Comparison of ENCODE assay signal across 11 cellular contexts in the genomic region with DNA sequence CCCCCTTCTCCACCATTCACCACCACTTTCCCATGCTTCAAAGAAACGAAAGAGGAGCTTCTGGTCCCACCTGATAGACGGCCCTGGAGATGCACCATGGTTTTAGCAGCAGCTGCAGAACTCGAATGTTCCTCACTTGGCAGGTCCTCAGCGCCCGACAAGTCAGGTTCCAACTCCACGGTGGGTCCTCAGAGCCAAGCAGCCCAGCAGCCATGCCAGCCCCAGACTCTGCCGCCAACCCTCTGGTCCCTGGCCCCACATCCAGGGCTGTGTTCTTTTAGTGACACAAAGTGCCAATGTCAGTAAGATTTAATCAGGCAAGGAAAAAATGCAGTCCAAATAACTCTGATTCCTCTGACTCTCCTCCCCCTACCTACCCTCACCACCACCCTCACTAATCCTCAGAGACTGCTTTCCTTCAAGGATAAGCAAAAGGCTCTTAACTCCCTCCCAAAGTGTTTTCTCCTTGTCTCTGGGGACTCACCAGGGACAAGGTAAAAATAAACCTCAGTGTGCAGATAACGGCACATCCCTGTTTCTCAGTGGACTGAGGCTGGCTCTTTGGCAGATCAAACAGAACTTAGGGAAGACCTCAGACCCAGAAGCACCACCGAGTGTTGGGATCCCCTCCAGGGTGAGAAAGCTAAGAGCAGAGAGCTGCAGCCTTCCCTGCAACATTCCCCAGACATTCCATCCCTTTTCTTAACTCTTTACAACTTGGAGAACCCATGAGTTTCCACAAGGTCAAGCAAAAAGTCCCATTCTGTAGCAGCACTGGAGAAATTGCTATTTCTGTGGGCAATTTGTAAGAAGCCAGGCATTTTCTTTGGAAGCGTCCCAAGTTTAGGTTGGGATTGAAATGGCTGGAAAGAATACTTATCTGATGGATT.
DNase-seq lines count a peak whose midpoint lies in the region; ATAC-seq and TF ChIP-seq lines count a peak whose summit lies in the region.
"Had no signal": no experiment of that assay in that cellular context is flagged by ENCODE, and none has a peak within 500 bp of the region (broad histone marks: within the 10 kb centered on the region; RNA-seq: fewer than 3 reads in every experiment).

No MANE protein-coding gene starts in this region.

- no peak for TF ChIP-seq CTCF in GM23338 (conservative IDR thresholded peaks at IDR 0.05; ENCODE audit: low read depth in 2 of 2)
- TF ChIP-seq CTCF in WERI-Rb-1 (IDR thresholded peaks at IDR 0.05; ENCODE audit: low read depth, low read length) = no peak
- no peak for TF ChIP-seq CTCF in foreskin fibroblast (IDR thresholded peaks at IDR 0.05; ENCODE audit: low read depth, low read length)
- TF ChIP-seq CTCF in psoas muscle (IDR thresholded peaks at IDR 0.05) = no peak

- peaks cover 32% of the 10 kb centered on the region for H3K4me1 ChIP-seq in GM23338 (ENCODE audit: insufficient read depth)
- H3K4me1 ChIP-seq in psoas muscle = no peaks in the 10 kb centered on the region

- H3K36me3 ChIP-seq in GM23338 (ENCODE audit: insufficient read depth) (no peaks in the 10 kb centered on the region), WERI-Rb-1 (no peaks in the 10 kb centered on the region), psoas muscle (ENCODE audit: insufficient read depth in 1 of 2, low read depth in 1 of 2) (no peaks in the 10 kb centered on the region)

- no peaks in the 10 kb centered on the region for H3K79me2 ChIP-seq in GM23338 (replicated peaks; ENCODE audit: insufficient read depth)

- H3K27me3 Mint-ChIP-seq in GM23338 (ENCODE audit: insufficient read depth, low read depth, poor library complexity) = peaks cover 5% of the 10 kb centered on the region

- intact Hi-C loops in psoas muscle (cut with DNase I) = no loop called here

- peaks cover 36% of the 10 kb centered on the region for H3K4me1 Mint-ChIP-seq in GM23338

- no peaks in the 10 kb centered on the region for H3K36me3 Mint-ChIP-seq in GM23338 (ENCODE audit: low read depth)

- H3K27me3 ChIP-seq in GM23338 (ENCODE audit: insufficient read depth) (no peaks in the 10 kb centered on the region), WERI-Rb-1 (ENCODE audit: insufficient read depth, low read depth, severe bottlenecking) (no peaks in the 10 kb centered on the region), psoas muscle (ENCODE audit: insufficient read depth in 3 of 3, low read length in 2 of 3) (peaks cover 0 to 7% (median 0%) of the 10 kb centered on the region in 3 donors)

- H3K9me3 ChIP-seq in WERI-Rb-1 (ENCODE audit: severe bottlenecking) (no peaks in the 10 kb centered on the region), psoas muscle (no peaks in the 10 kb centered on the region)

- no peaks in the 10 kb centered on the region for H3F3A ChIP-seq in GM23338 (replicated peaks; ENCODE audit: low read depth)

- no peak overlapping the region; the same call in 1 of the 2 replicates for H3K4me2 ChIP-seq in GM23338

- no peaks in the 10 kb centered on the region for H3K9me3 Mint-ChIP-seq in GM23338

- H4K20me1 ChIP-seq in GM23338 (replicated peaks; ENCODE audit: insufficient read depth) = no peaks in the 10 kb centered on the region

- no peak overlapping the region for H3K4me3 ChIP-seq in GM23338
- H3K4me3 ChIP-seq in WERI-Rb-1 (ENCODE audit: low read depth, low read length) = no peak overlapping the region
- no peak overlapping the region for H3K4me3 ChIP-seq in foreskin fibroblast (ENCODE audit: low read depth in 1 of 2, low read length in 2 of 2)
- H3K4me3 ChIP-seq in psoas muscle = peak overlapping the region; percentile 30
- H3K4me3 ChIP-seq: lung had no signal

- no peaks in the 10 kb centered on the region; the same call in 1 of the 2 replicates for H3K9me2 ChIP-seq in GM23338 (ENCODE audit: insufficient read depth)

- 0 out of 2 replicates have a peak overlapping the region, but pooled peaks have one; percentile 24 for H3K27ac Mint-ChIP-seq in GM23338

- ATAC-seq in GM23338 (peak; percentile 71), psoas muscle (no peak), GM18519 (IDR thresholded peaks at IDR 0.05; ENCODE audit: low FRiP score, unreplicated experiment) (no peak)

- H3K4me3 Mint-ChIP-seq in GM23338 = no peak overlapping the region

- WGBS in psoas muscle, 3 donors = 26 to 32% (median 30%) methylated on average over 10 of the region's 10 CpGs

- H3K27ac ChIP-seq in GM23338 (ENCODE audit: low read depth) = peak overlapping the region; percentile 9
- no peak overlapping the region for H3K27ac ChIP-seq in WERI-Rb-1
- no peak overlapping the region for H3K27ac ChIP-seq in psoas muscle

- H2AFZ ChIP-seq in GM23338 = peak overlapping the region; percentile 23

- DNase-seq in GM23338 (ENCODE audit: low spot score) = peak; percentile 56
- peak; percentile 11 for DNase-seq in WERI-Rb-1
- peak; percentile 54 to 72 for DNase-seq in foreskin fibroblast
- DNase-seq in psoas muscle = no peak
- DNase-seq in HK-2 (ENCODE audit: unreplicated experiment) = no peak
- DNase-seq in HUDEP-2 (lab: John Stamatoyannopoulos, UW; ENCODE audit: unreplicated experiment in 76 of 76) = no peak
- DNase-seq: GOT3; NCI-H187 treated with DMSO at 0.1 percent for 48 hours; stimulated activated CD4-positive, alpha-beta T cell treated with anti-CD3 and anti-CD28 coated beads, Interleukin-4, amount 100 ng/mL, for 1 hour had no signal

TF ChIP-seq in GM23338, 12 proteins besides CTCF, POLR2A, EP300 and RAD21 (continues in another document):
- TF ChIP-seq, protein P1, sequence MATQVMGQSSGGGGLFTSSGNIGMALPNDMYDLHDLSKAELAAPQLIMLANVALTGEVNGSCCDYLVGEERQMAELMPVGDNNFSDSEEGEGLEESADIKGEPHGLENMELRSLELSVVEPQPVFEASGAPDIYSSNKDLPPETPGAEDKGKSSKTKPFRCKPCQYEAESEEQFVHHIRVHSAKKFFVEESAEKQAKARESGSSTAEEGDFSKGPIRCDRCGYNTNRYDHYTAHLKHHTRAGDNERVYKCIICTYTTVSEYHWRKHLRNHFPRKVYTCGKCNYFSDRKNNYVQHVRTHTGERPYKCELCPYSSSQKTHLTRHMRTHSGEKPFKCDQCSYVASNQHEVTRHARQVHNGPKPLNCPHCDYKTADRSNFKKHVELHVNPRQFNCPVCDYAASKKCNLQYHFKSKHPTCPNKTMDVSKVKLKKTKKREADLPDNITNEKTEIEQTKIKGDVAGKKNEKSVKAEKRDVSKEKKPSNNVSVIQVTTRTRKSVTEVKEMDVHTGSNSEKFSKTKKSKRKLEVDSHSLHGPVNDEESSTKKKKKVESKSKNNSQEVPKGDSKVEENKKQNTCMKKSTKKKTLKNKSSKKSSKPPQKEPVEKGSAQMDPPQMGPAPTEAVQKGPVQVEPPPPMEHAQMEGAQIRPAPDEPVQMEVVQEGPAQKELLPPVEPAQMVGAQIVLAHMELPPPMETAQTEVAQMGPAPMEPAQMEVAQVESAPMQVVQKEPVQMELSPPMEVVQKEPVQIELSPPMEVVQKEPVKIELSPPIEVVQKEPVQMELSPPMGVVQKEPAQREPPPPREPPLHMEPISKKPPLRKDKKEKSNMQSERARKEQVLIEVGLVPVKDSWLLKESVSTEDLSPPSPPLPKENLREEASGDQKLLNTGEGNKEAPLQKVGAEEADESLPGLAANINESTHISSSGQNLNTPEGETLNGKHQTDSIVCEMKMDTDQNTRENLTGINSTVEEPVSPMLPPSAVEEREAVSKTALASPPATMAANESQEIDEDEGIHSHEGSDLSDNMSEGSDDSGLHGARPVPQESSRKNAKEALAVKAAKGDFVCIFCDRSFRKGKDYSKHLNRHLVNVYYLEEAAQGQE (IDR thresholded peaks at IDR 0.05; ENCODE audit: unreplicated experiment) = no peak
- TF ChIP-seq EZH2phosphoT487 (IDR thresholded peaks at IDR 0.05; ENCODE audit: unreplicated experiment) (no peak), JUNB (IDR thresholded peaks at IDR 0.05; ENCODE audit: unreplicated experiment) (no peak), ETS1 (IDR thresholded peaks at IDR 0.05) (no peak), EZH2 (IDR thresholded peaks at IDR 0.05; ENCODE audit: low read depth, unreplicated experiment) (no peak), STAT1 (IDR thresholded peaks at IDR 0.05; ENCODE audit: unreplicated experiment) (no peak), POLR2AphosphoS5 (IDR thresholded peaks at IDR 0.05; ENCODE audit: low read depth) (no peak), CREB1 (CRISPR knock-in tag; IDR thresholded peaks at IDR 0.05; ENCODE audit: low read depth) (no peak), ZNF331 (CRISPR knock-in tag; IDR thresholded peaks at IDR 0.05; ENCODE audit: low read depth) (no peak)

Comparison
In these comparisons a context has a peak if more than half of its experiments do, and no peak if none do; other contexts are left out.
1. DNase-seq: peak in GM23338 (single experiment), WERI-Rb-1 (single experiment) and foreskin fibroblast (2 of 2); none in psoas muscle (0 of 2), HK-2 (single experiment) and HUDEP-2 (0 of 76).